Comparison of ENCODE assay signal across 1 cellular context in the genomic region with DNA sequence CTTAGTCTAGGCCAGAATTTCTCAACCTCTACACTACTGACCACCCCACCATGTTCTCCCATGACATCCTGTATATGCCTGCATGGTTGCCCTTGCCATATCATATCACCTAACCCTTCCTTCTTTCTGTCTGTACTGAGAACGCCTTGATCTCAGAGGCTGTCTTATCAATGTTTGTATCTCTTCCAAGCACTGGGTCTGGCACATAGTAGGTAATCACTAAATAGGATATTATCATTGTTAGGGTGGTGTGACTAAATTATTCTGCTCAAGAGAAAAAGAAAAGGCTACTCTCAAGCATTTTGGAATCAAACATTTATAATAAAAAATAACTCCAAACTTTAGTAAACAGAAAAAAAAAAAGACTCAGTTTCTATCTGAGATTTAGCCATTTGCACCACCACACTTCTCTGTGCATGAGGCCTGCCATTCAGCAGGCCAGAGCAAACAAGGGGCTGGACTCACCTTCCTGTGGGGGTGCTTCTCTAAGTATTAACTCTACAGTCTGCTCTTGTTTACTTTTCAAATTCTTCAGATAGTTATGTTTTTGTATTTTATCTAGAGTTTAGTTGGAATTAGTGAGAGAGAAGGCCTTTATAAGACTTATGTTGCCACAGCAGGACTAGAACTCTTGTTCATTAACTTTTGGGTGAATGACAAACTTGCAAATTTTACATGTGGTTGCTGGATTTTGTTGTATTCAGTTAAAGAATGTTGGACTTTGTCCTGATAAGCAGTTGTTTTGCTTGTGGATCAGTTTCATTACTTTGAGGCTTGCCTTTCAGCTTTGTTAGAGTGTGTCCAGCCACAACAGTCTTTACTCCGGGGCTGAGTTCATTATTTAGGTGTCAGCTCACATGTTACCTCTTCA.
TF ChIP-seq lines count a peak whose summit lies in the region.

No MANE protein-coding gene starts in this region.

TF ChIP-seq in liver, 16 proteins besides CTCF, POLR2A, EP300 and RAD21 (continued from another document):
- TF ChIP-seq, protein P1, sequence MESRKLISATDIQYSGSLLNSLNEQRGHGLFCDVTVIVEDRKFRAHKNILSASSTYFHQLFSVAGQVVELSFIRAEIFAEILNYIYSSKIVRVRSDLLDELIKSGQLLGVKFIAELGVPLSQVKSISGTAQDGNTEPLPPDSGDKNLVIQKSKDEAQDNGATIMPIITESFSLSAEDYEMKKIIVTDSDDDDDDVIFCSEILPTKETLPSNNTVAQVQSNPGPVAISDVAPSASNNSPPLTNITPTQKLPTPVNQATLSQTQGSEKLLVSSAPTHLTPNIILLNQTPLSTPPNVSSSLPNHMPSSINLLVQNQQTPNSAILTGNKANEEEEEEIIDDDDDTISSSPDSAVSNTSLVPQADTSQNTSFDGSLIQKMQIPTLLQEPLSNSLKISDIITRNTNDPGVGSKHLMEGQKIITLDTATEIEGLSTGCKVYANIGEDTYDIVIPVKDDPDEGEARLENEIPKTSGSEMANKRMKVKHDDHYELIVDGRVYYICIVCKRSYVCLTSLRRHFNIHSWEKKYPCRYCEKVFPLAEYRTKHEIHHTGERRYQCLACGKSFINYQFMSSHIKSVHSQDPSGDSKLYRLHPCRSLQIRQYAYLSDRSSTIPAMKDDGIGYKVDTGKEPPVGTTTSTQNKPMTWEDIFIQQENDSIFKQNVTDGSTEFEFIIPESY (IDR thresholded peaks at IDR 0.05): peak; percentile 23
- TF ChIP-seq JUND (IDR thresholded peaks at IDR 0.05) (no peak), YY1 (IDR thresholded peaks at IDR 0.05) (peak; percentile 22), EGR1 (IDR thresholded peaks at IDR 0.05; ENCODE audit: low read depth in 2 of 2) (no peak), FOXA2 (IDR thresholded peaks at IDR 0.05) (peak; percentile 60), HNF4A (conservative IDR thresholded peaks at IDR 0.05) (peak; percentile 88 to 91), SP1 (IDR thresholded peaks at IDR 0.05) (peak; percentile 93), HNF4G (IDR thresholded peaks at IDR 0.05) (peak; percentile 76), REST (IDR thresholded peaks at IDR 0.05) (peak; percentile 60), RXRA (IDR thresholded peaks at IDR 0.05) (peak in 1 of 2 donors; percentile 24)
TF ChIP-seq in liver: peak in this region for 10.
